8 cellular contexts compared by ENCODE assay signal in the genomic region with DNA sequence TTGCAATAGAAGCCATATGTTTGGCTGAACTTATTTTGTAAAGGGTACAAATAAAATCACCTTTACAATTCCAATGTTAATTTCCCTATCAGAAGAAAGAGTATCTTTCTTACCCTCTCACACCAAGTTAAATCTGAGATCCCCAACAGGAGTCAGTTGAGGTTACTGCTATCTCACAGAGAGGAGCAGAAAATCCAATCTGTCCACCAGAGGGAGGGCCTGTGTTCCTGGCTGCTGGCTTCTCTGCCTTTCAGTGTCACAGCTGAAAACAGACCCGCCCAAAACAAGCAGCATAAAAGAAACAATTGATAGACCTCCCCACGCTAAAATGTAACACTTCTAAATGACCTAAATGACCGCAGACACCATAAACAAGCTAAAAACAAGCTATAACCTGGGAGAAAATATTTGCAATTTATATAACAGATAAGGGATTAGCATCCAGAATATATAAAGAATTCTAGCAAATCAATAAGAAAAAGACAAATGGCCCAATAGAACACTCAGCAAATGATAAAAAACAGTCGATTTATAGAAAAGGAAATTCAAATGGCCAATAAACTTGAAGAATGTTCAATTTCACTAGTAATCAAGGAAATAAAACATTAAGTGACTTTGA. TPM values are rescaled to one million over a fixed set of nuclear protein-coding genes. Genes with fewer than 3 reads are reported as not detected.
A peak's percentile ranks its signal among the peaks of the same experiment; 100 is the strongest.
DNase-seq lines count a peak whose midpoint lies in the region; ATAC-seq and TF ChIP-seq lines count a peak whose summit lies in the region.

No MANE protein-coding gene starts in this region.

- H3K9me3 Mint-ChIP-seq in activated naive CD8-positive, alpha-beta T cell treated with anti-CD3 and anti-CD28 coated beads, Interleukin-2, amount 50 U/mL, for 24 hours: no peaks in the 10 kb centered on the region

- no peaks in the 10 kb centered on the region for H3K36me3 ChIP-seq in KMS-11 (ENCODE audit: insufficient read depth)
- H3K36me3 ChIP-seq in heart left ventricle: no peaks in the 10 kb centered on the region
- no peaks in the 10 kb centered on the region for H3K36me3 ChIP-seq in psoas muscle (ENCODE audit: insufficient read depth in 1 of 2, low read depth in 1 of 2)

- no peaks in the 10 kb centered on the region for H3K36me3 Mint-ChIP-seq in activated naive CD8-positive, alpha-beta T cell treated with anti-CD3 and anti-CD28 coated beads, Interleukin-2, amount 50 U/mL, for 24 hours (ENCODE audit: low read depth)

- no peaks in the 10 kb centered on the region for H3K79me2 ChIP-seq in KMS-11 (ENCODE audit: insufficient read depth, low read depth)

- no peaks in the 10 kb centered on the region for H3K27me3 Mint-ChIP-seq in activated naive CD8-positive, alpha-beta T cell treated with anti-CD3 and anti-CD28 coated beads, Interleukin-2, amount 50 U/mL, for 24 hours

- ATAC-seq in activated naive CD8-positive, alpha-beta T cell treated with anti-CD3 and anti-CD28 coated beads, Interleukin-2, amount 50 U/mL, for 24 hours: peak; percentile 66
- ATAC-seq in heart left ventricle (peak in 3 of 4 donors; percentile 86), psoas muscle (peak; percentile 76 to 91 (median 80)), HG03039 (IDR thresholded peaks at IDR 0.05; ENCODE audit: unreplicated experiment) (no peak), GM19397 (IDR thresholded peaks at IDR 0.05; ENCODE audit: unreplicated experiment) (no peak)

- intact Hi-C loops in heart left ventricle (cut with DNase I): loop anchor here (1.0 to 5.0 kb wide), 7 partner anchors 95 to 190 kb away; no protein-coding TSS in a partner anchor
- intact Hi-C loops in psoas muscle (cut with DNase I): loop anchor here in 1 of 2 donors (1.0 to 2.0 kb wide), 2 partner anchors 96 to 189 kb away; no protein-coding TSS in a partner anchor

- H3K4me1 Mint-ChIP-seq in activated naive CD8-positive, alpha-beta T cell treated with anti-CD3 and anti-CD28 coated beads, Interleukin-2, amount 50 U/mL, for 24 hours: peaks cover 3% of the 10 kb centered on the region

- no peaks in the 10 kb centered on the region for H4K20me1 ChIP-seq in KMS-11 (ENCODE audit: insufficient read depth)

- no peaks in the 10 kb centered on the region for H3K9me3 ChIP-seq in heart left ventricle
- H3K9me3 ChIP-seq in psoas muscle: no peaks in the 10 kb centered on the region

- H3K27me3 ChIP-seq in KMS-11 (ENCODE audit: insufficient read depth, low read depth) (no peaks in the 10 kb centered on the region), heart left ventricle (no peaks in the 10 kb centered on the region), psoas muscle (ENCODE audit: insufficient read depth in 3 of 3, low read length in 2 of 3) (no peaks in the 10 kb centered on the region)

- TF ChIP-seq POLR2A in heart left ventricle (IDR thresholded peaks at IDR 0.05): no peak

- 0 out of 2 replicates have a peak overlapping the region, but pooled peaks have one; percentile 3 for H3K4me2 ChIP-seq in KMS-11

- H3K4me1 ChIP-seq in KMS-11 (ENCODE audit: low read depth, poor library complexity, severe bottlenecking): peaks cover 10% of the 10 kb centered on the region
- no peaks in the 10 kb centered on the region for H3K4me1 ChIP-seq in heart left ventricle
- no peaks in the 10 kb centered on the region for H3K4me1 ChIP-seq in psoas muscle

- H3K27ac Mint-ChIP-seq in activated naive CD8-positive, alpha-beta T cell treated with anti-CD3 and anti-CD28 coated beads, Interleukin-2, amount 50 U/mL, for 24 hours: no peak overlapping the region

- DNase-seq in DMS153 (lab: John Stamatoyannopoulos, UW): peak; percentile 56
- DNase-seq in RPMI7951 (ENCODE audit: low read depth): peak; percentile 55
- DNase-seq in activated naive CD8-positive, alpha-beta T cell treated with anti-CD3 and anti-CD28 coated beads, Interleukin-2, amount 50 U/mL, for 24 hours: peak; percentile 36
- peak in 4 of 5 donors; percentile 49 to 60 (median 57) for DNase-seq in heart left ventricle
- peak in 1 of 2 donors; percentile 25 for DNase-seq in psoas muscle

- H3K27ac ChIP-seq in KMS-11: no peak overlapping the region
- no peak overlapping the region for H3K27ac ChIP-seq in heart left ventricle
- no peak overlapping the region for H3K27ac ChIP-seq in psoas muscle

- 20 to 30% (median 28%) methylated on average over 4 of the region's 4 CpGs for WGBS in heart left ventricle, 4 donors
- WGBS in psoas muscle, 3 donors: 23 to 31% (median 24%) methylated on average over 4 of the region's 4 CpGs

- H2AFZ ChIP-seq in KMS-11 (ENCODE audit: low read depth): no peak overlapping the region

- H3K9ac ChIP-seq in KMS-11: no peak overlapping the region

- H3K4me3 ChIP-seq in KMS-11 (IDR thresholded peaks at IDR 0.05; ENCODE audit: insufficient read depth, low read depth, low read length) (no peak overlapping the region), heart left ventricle (no peak overlapping the region), psoas muscle (no peak overlapping the region)

- H3K4me3 Mint-ChIP-seq in activated naive CD8-positive, alpha-beta T cell treated with anti-CD3 and anti-CD28 coated beads, Interleukin-2, amount 50 U/mL, for 24 hours: no peak overlapping the region

- peak; percentile 81 for TF ChIP-seq CTCF in KMS-11 (conservative IDR thresholded peaks at IDR 0.05; ENCODE audit: low read depth, low read length)
- TF ChIP-seq CTCF in heart left ventricle (IDR thresholded peaks at IDR 0.05): peak; percentile 64 to 84 (median 74)
- peak; percentile 71 for TF ChIP-seq CTCF in psoas muscle (IDR thresholded peaks at IDR 0.05)

RNA-seq across cellular contexts. Expression of gene MVB12B, which starts 24.5 kb away (rescaled TPM):
- 1.6 and 2.2 TPM in 2 replicates for total RNA-seq in RPMI7951 (2014; rRNA removed; shearing (Covaris generic))
- 10 to 100 TPM in 7 of 9 donors, 1 to 10 TPM in 2; 8.2 to 16.2 (median 11.6) TPM for total RNA-seq in heart left ventricle
- polyA plus RNA-seq in heart left ventricle: 1 to 10 TPM; 4.9 to 5.1 TPM
- total RNA-seq in psoas muscle: 10 to 100 TPM in 3 of 4 donors, 1 to 10 TPM in 1; 7.8 to 25.6 (median 15.1) TPM
- 10 to 100 TPM in 1 of 3 donors, 1 to 10 TPM in 2; 1.5 to 11.6 (median 3.8) TPM for polyA plus RNA-seq in psoas muscle

Comparison
In these comparisons a context has a peak if more than half of its experiments do, and no peak if none do; other contexts are left out.
1. ATAC-seq: peak in activated naive CD8-positive, alpha-beta T cell treated with anti-CD3 and anti-CD28 coated beads, Interleukin-2, amount 50 U/mL, for 24 hours (single experiment), heart left ventricle (3 of 4) and psoas muscle (4 of 4); none in HG03039 (single experiment) and GM19397 (single experiment).
2. Peak in every context shown above with its lines, with median percentiles within 50 percentile points of each other: CTCF ChIP-seq.